In the genomic region with DNA sequence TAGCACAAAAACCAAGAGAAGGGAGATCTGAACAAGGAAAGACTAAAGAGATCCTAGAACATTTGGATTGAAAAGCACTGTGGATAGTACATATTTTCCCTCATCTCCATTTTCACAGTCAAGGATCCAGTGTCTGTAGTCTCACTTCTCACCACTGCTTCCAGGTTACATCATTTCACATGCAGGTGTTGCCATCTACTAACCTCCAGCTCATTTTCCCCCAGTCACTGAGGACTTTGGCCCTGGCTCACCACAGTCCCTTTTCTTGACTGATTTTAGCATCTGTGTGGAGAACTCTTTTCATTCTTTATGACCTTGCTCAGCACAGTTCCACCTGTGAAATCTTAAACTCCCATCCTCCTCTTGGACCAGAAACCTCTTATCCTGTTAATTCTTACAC, we compare ENCODE assay signal across 2 cellular contexts.
TF ChIP-seq lines count a peak whose summit lies in the region.

No MANE protein-coding gene starts in this region.

TF ChIP-seq in HEK293, 187 proteins besides CTCF, POLR2A, EP300 and RAD21:
- TF ChIP-seq, protein P1, sequence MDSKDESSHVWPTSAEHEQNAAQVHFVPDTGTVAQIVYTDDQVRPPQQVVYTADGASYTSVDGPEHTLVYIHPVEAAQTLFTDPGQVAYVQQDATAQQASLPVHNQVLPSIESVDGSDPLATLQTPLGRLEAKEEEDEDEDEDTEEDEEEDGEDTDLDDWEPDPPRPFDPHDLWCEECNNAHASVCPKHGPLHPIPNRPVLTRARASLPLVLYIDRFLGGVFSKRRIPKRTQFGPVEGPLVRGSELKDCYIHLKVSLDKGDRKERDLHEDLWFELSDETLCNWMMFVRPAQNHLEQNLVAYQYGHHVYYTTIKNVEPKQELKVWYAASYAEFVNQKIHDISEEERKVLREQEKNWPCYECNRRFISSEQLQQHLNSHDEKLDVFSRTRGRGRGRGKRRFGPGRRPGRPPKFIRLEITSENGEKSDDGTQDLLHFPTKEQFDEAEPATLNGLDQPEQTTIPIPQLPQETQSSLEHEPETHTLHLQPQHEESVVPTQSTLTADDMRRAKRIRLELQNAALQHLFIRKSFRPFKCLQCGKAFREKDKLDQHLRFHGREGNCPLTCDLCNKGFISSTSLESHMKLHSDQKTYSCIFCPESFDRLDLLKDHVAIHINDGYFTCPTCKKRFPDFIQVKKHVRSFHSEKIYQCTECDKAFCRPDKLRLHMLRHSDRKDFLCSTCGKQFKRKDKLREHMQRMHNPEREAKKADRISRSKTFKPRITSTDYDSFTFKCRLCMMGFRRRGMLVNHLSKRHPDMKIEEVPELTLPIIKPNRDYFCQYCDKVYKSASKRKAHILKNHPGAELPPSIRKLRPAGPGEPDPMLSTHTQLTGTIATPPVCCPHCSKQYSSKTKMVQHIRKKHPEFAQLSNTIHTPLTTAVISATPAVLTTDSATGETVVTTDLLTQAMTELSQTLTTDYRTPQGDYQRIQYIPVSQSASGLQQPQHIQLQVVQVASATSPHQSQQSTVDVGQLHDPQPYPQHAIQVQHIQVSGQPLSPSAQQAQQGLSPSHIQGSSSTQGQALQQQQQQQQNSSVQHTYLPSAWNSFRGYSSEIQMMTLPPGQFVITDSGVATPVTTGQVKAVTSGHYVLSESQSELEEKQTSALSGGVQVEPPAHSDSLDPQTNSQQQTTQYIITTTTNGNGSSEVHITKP (tag by site-specific recombination; IDR thresholded peaks at IDR 0.05), result peak; percentile 31; the same call in 1 of the 2 replicates

TF ChIP-seq in liver, 16 proteins besides CTCF, POLR2A, EP300 and RAD21:
- TF ChIP-seq, protein P2, sequence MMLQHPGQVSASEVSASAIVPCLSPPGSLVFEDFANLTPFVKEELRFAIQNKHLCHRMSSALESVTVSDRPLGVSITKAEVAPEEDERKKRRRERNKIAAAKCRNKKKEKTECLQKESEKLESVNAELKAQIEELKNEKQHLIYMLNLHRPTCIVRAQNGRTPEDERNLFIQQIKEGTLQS (IDR thresholded peaks at IDR 0.05), result peak; percentile 13
- TF ChIP-seq HNF4G (IDR thresholded peaks at IDR 0.05) (peak; percentile 14), HNF4A (conservative IDR thresholded peaks at IDR 0.05) (peak; percentile 62 to 79)
TF ChIP-seq in liver: peak in this region for 3; not testable (repeated sequence) for 13.
